Comparison of ENCODE assay signal across 20 cellular contexts in the genomic region with DNA sequence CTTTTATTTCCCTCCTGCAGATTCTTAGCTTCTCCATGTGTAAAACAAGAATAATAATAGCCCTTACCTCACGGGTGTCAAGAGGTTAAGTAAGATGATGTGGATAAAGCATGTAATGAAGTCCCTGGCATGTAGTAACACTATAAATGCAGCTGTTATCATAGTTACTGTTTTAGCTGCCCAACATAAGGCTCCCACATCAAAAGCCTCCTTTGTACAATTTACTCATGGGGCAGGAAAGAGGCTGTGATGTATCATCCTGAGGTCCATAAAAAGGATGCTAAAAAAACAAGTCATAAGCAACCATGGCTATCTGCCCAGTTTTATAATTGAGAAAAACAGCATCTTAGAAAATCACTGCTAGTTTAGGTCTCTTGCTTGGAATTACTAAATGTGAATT.
A peak's percentile ranks its signal among the peaks of the same experiment; 100 is the strongest.
DNase-seq lines count a peak whose midpoint lies in the region; ATAC-seq, FAIRE-seq and TF ChIP-seq lines count a peak whose summit lies in the region.
"Had no signal": no experiment of that assay in that cellular context is flagged by ENCODE, and none has a peak within 500 bp of the region (broad histone marks: within the 10 kb centered on the region; RNA-seq: fewer than 3 reads in every experiment).

No MANE protein-coding gene starts in this region.

- H3K4me1 ChIP-seq in kidney (ENCODE audit: control insufficient read depth in 1 of 2, insufficient read depth in 1 of 2, low read depth in 1 of 2, low read length in 2 of 2) = peaks cover 0 to 8% of the 10 kb centered on the region in 2 donors

- H3K4me3 Mint-ChIP-seq in T-helper 17 cell = no peak overlapping the region
- H3K4me3 Mint-ChIP-seq: B cell; CD8-positive, alpha-beta T cell; H9; T-cell had no signal

- no peaks in the 10 kb centered on the region for H3K36me3 ChIP-seq in kidney (ENCODE audit: control insufficient read depth in 1 of 2, insufficient read depth in 2 of 2, low read length in 2 of 2)

- peaks cover 6% of the 10 kb centered on the region for H3K27me3 Mint-ChIP-seq in T-helper 17 cell

- FAIRE-seq in kidney (lab: Jason Lieb, UNC) = no peak
- FAIRE-seq: GM12878 had no signal

- H3K27ac ChIP-seq in coronary artery (no peak overlapping the region), kidney (ENCODE audit: low read depth in 2 of 2, low read length in 2 of 2) (no peak overlapping the region)
- H3K27ac ChIP-seq: 22Rv1, PC-9 had no signal

- DNase-seq in NCI-H1092 treated with DMSO at 0.1 percent for 48 hours (lab: John Stamatoyannopoulos, UW) (peak; percentile 26), NCI-H1092 (lab: John Stamatoyannopoulos, UW) (no peak), M059J (ENCODE audit: low read depth) (peak; percentile 25), T-helper 17 cell (no peak), renal cortical epithelial cell (ENCODE audit: low read depth) (peak; percentile 11), coronary artery (ENCODE audit: low spot score) (no peak), DMS153 treated with DMSO at 0.1 percent for 48 hours (lab: John Stamatoyannopoulos, UW; ENCODE audit: unreplicated experiment) (no peak), kidney (no peak)
- DNase-seq: CD8-positive, alpha-beta T cell; GDM1; H9; NCI-H1436 treated with DMSO at 0.1 percent for 48 hours; NCI-H2029 treated with DMSO at 0.1 percent for 48 hours; NCI-H524; PC-9; T-cell had no signal

- peak overlapping the region; percentile 47 for H3K27ac Mint-ChIP-seq in T-helper 17 cell
- H3K27ac Mint-ChIP-seq: B cell; CD8-positive, alpha-beta T cell; T-cell had no signal

- ATAC-seq in T-helper 17 cell = no peak
- ATAC-seq: CD8-positive, alpha-beta T cell; GM12878; Right ventricle myocardium inferior; T-cell had no signal

- H3K9ac ChIP-seq in kidney (ENCODE audit: low read length in 2 of 2) = no peak overlapping the region

- peaks cover 2% of the 10 kb centered on the region for H3K36me3 Mint-ChIP-seq in T-helper 17 cell (ENCODE audit: low read depth)
- H3K36me3 Mint-ChIP-seq: CD8-positive, alpha-beta T cell; T-cell had no signal

- TF ChIP-seq CTCF in coronary artery (IDR thresholded peaks at IDR 0.05) = no peak
- TF ChIP-seq CTCF in kidney (IDR thresholded peaks at IDR 0.05; ENCODE audit: borderline replicate concordance, extremely low read depth, insufficient read depth) = no peak

- H3K4me1 Mint-ChIP-seq in T-helper 17 cell = peaks cover 6% of the 10 kb centered on the region
- H3K4me1 Mint-ChIP-seq: B cell had no signal

- intact Hi-C loops in kidney (cut with DNase I) = no loop called here

- H3K9me3 ChIP-seq in T-helper 17 cell (ENCODE audit: control insufficient read depth, low read length, poor library complexity, severe bottlenecking) (no peaks in the 10 kb centered on the region), kidney (ENCODE audit: control insufficient read depth in 1 of 2, low read length in 2 of 2) (no peaks in the 10 kb centered on the region)

- H3K4me3 ChIP-seq in coronary artery = no peak overlapping the region
- H3K4me3 ChIP-seq in kidney (ENCODE audit: low read length in 2 of 2) = no peak overlapping the region
- H3K4me3 ChIP-seq: GM12878, PC-9 had no signal

Comparison
In these comparisons a context has a peak if more than half of its experiments do, and no peak if none do; other contexts are left out.
1. DNase-seq: peak in NCI-H1092 treated with DMSO at 0.1 percent for 48 hours (single experiment), M059J (single experiment) and renal cortical epithelial cell (single experiment); none in NCI-H1092 (single experiment), T-helper 17 cell (0 of 3), coronary artery (single experiment), DMS153 treated with DMSO at 0.1 percent for 48 hours (single experiment) and kidney (single experiment).